Comparison of ENCODE assay signal across 23 cellular contexts in the genomic region with DNA sequence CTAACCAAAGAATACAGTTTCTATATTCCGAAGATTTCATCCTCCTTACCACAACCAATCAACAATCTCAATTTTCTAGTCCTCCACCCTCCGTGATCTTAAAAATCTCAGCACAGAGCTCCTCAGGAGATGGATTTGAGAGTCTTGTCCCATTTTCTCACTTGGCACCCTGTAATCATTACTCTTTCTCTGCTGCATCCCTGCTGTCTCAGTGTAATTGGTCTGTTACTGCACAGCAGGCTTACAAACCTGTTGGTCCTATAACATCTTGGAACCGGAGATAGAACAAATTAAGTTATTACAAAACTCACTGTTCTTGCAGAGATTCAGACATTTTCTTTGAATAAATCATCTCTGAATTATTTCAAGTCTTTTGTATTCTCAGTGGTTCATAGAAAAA.
DNase-seq lines count a peak whose midpoint lies in the region; ATAC-seq and TF ChIP-seq lines count a peak whose summit lies in the region.
"Had no signal": no experiment of that assay in that cellular context is flagged by ENCODE, and none has a peak within 500 bp of the region (broad histone marks: within the 10 kb centered on the region; RNA-seq: fewer than 3 reads in every experiment).

No MANE protein-coding gene starts in this region.

- ATAC-seq in Right ventricle myocardium inferior = no peak
- ATAC-seq: GM12878 had no signal

- H3K4me1 Mint-ChIP-seq in endodermal cell = no peaks in the 10 kb centered on the region
- no peaks in the 10 kb centered on the region for H3K4me1 Mint-ChIP-seq in activated T-cell treated with anti-CD3 and anti-CD28 coated beads, Interleukin-2, amount 50 U/mL, for 24 hours (ENCODE audit: low read depth)
- H3K4me1 Mint-ChIP-seq: CD14-positive monocyte; CD4-positive, alpha-beta memory T cell; CD4-positive, CD25-positive, alpha-beta regulatory T cell; CD8-positive, alpha-beta memory T cell had no signal

- no peak overlapping the region for H3K27ac ChIP-seq in endodermal cell (ENCODE audit: low read depth, low read length)
- H3K27ac ChIP-seq: BLaER1 had no signal

- H3K4me3 ChIP-seq in choroid plexus epithelial cell (ENCODE audit: low read depth, low read length) (no peak overlapping the region), endodermal cell (ENCODE audit: low read length) (peak overlapping the region; percentile 23)
- H3K4me3 ChIP-seq: BLaER1, GM12878 had no signal

- peak; percentile 5 for DNase-seq in OCI-M1 (lab: John Stamatoyannopoulos, UW)
- peak; percentile 14 for DNase-seq in choroid plexus epithelial cell (ENCODE audit: low read depth)
- DNase-seq in endodermal cell = no peak
- DNase-seq in Right ventricle myocardium inferior (ENCODE audit: missing footprints) = no peak
- no peak for DNase-seq in activated T-cell treated with anti-CD3 and anti-CD28 coated beads, Interleukin-2, amount 50 U/mL, for 24 hours
- DNase-seq in NCI-H1417 (lab: John Stamatoyannopoulos, UW) = no peak
- DNase-seq: 8988T; ACHN; BE2C; C1 segment of cervical spinal cord; CD4-positive, alpha-beta memory T cell; CD4-positive, CD25-positive, alpha-beta regulatory T cell; CD8-positive, alpha-beta memory T cell; COR-L47; DMS 273 treated with DMSO at 0.1 percent for 48 hours; DMS153; DMS79; DND-41; EL; GDM1 had no signal

- TF ChIP-seq CTCF in choroid plexus epithelial cell (conservative IDR thresholded peaks at IDR 0.05; ENCODE audit: low read depth, low read length) (no peak), endodermal cell (conservative IDR thresholded peaks at IDR 0.05) (no peak)

- no peak overlapping the region for H3K4me3 Mint-ChIP-seq in endodermal cell
- H3K4me3 Mint-ChIP-seq in activated T-cell treated with anti-CD3 and anti-CD28 coated beads, Interleukin-2, amount 50 U/mL, for 24 hours = no peak overlapping the region
- H3K4me3 Mint-ChIP-seq: CD14-positive monocyte; CD4-positive, alpha-beta memory T cell; CD4-positive, CD25-positive, alpha-beta regulatory T cell; CD8-positive, alpha-beta memory T cell had no signal

- H3K27me3 ChIP-seq in endodermal cell (ENCODE audit: control insufficient read depth, insufficient read depth, low read length, poor library complexity, severe bottlenecking) = no peaks in the 10 kb centered on the region
- H3K27me3 ChIP-seq: BE2C, BLaER1 had no signal

- H3K36me3 Mint-ChIP-seq in endodermal cell (ENCODE audit: low read depth) = peaks cover 8% of the 10 kb centered on the region
- H3K36me3 Mint-ChIP-seq in activated T-cell treated with anti-CD3 and anti-CD28 coated beads, Interleukin-2, amount 50 U/mL, for 24 hours (ENCODE audit: low read depth) = no peaks in the 10 kb centered on the region
- H3K36me3 Mint-ChIP-seq: CD14-positive monocyte; CD4-positive, alpha-beta memory T cell; CD4-positive, CD25-positive, alpha-beta regulatory T cell; CD8-positive, alpha-beta memory T cell had no signal

- H3K27ac Mint-ChIP-seq in endodermal cell = no peak overlapping the region
- no peak overlapping the region for H3K27ac Mint-ChIP-seq in activated T-cell treated with anti-CD3 and anti-CD28 coated beads, Interleukin-2, amount 50 U/mL, for 24 hours
- H3K27ac Mint-ChIP-seq: CD14-positive monocyte; CD4-positive, alpha-beta memory T cell; CD4-positive, CD25-positive, alpha-beta regulatory T cell; CD8-positive, alpha-beta memory T cell had no signal

- intact Hi-C loops in Right ventricle myocardium inferior (cut with DNase I) = no loop called here

- H3K9me3 Mint-ChIP-seq in endodermal cell = peaks cover 21% of the 10 kb centered on the region
- H3K9me3 Mint-ChIP-seq in activated T-cell treated with anti-CD3 and anti-CD28 coated beads, Interleukin-2, amount 50 U/mL, for 24 hours = peaks cover 25% of the 10 kb centered on the region

- 75 to 94% methylated on average over 1 to 3 of the region's 3 CpGs for WGBS in endodermal cell (ENCODE audit: insufficient coverage in 1 of 2, insufficient read length in 1 of 2), 2 experiments

- H3K9me3 ChIP-seq in endodermal cell (ENCODE audit: control insufficient read depth, low read length) = peaks cover 33% of the 10 kb centered on the region
- H3K9me3 ChIP-seq: BE2C, BLaER1 had no signal

- no peaks in the 10 kb centered on the region for H3K4me1 ChIP-seq in endodermal cell (ENCODE audit: control insufficient read depth, insufficient read depth, low read length)
- H3K4me1 ChIP-seq: BE2C, BLaER1 had no signal

- no peaks in the 10 kb centered on the region for H3K36me3 ChIP-seq in endodermal cell (ENCODE audit: control insufficient read depth, insufficient read depth, low read length)
- H3K36me3 ChIP-seq: BE2C, BLaER1 had no signal

- H3K9ac ChIP-seq in endodermal cell (ENCODE audit: extremely low read depth, low read length, poor library complexity, severe bottlenecking) = no peak overlapping the region
- H3K9ac ChIP-seq: BLaER1 had no signal

- no peaks in the 10 kb centered on the region for H3K27me3 Mint-ChIP-seq in endodermal cell (ENCODE audit: insufficient read depth)
- H3K27me3 Mint-ChIP-seq in activated T-cell treated with anti-CD3 and anti-CD28 coated beads, Interleukin-2, amount 50 U/mL, for 24 hours = no peaks in the 10 kb centered on the region
- H3K27me3 Mint-ChIP-seq: CD4-positive, alpha-beta memory T cell; CD4-positive, CD25-positive, alpha-beta regulatory T cell; CD8-positive, alpha-beta memory T cell had no signal

Comparison
In these comparisons a context has a peak if more than half of its experiments do, and no peak if none do; other contexts are left out.
1. DNase-seq: peak in OCI-M1 (single experiment) and choroid plexus epithelial cell (single experiment); none in endodermal cell (single experiment), Right ventricle myocardium inferior (single experiment), activated T-cell treated with anti-CD3 and anti-CD28 coated beads, Interleukin-2, amount 50 U/mL, for 24 hours (single experiment) and NCI-H1417 (0 of 3).